30 cellular contexts compared by ENCODE assay signal in the genomic region with DNA sequence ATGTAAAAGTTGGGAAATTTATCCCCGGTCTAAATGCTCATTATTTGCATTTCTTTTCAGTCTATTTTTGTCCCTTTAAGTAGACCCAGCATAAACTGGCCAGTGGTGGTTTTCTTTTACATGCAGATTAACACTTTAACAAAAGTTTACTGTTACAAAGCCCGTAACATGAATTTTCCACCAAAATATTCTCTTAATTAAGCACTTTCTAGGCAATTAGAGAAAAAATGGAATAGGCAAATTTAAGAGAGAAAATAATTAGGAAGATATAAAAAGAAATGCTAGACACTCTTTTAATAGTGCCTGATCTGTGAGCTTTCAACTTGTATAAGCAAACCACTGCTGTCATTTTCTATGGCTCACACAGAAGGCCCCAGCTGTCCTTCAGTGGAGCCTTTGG.
"Had no signal": no experiment of that assay in that cellular context is flagged by ENCODE, and none has a peak within 500 bp of the region (broad histone marks: within the 10 kb centered on the region; RNA-seq: fewer than 3 reads in every experiment).

No MANE protein-coding gene starts in this region.

- H3K4me1 ChIP-seq: colonic mucosa, gastrocnemius medialis, heart right ventricle, lower lobe of right lung, prostate gland, right atrium auricular region, transverse colon, upper lobe of right lung, uterus had no signal

- H3K27ac Mint-ChIP-seq: dendritic cell treated with granulocyte-macrophage colony-stimulating factor and Interleukin-4, amounts not matched to agents 40 ng/mL and 50 ng/mL, for 4 days; endodermal cell; memory B cell; naive B cell; natural killer cell treated with Interleukin-12 subunit alpha and Interleukin-12 subunit beta and Interleukin-15 and Interleukin-18, amount 100 ng/mL, for 72 hours; stimulated activated effector memory CD8-positive, alpha-beta T cell treated with anti-CD3 and anti-CD28 coated beads, Interleukin-12 subunit alpha, Interleukin-12 subunit beta, amount 100 ng/mL, for 72 hours had no signal

- H3K27ac ChIP-seq: colonic mucosa, epithelial cell of prostate, gastrocnemius medialis, heart right ventricle, lower lobe of right lung, prostate gland, right atrium auricular region, thoracic aorta, transverse colon, upper lobe of right lung, uterus had no signal

- H3K4me3 Mint-ChIP-seq: dendritic cell treated with granulocyte-macrophage colony-stimulating factor and Interleukin-4, amounts not matched to agents 40 ng/mL and 50 ng/mL, for 4 days; endodermal cell; memory B cell; naive B cell; natural killer cell treated with Interleukin-12 subunit alpha and Interleukin-12 subunit beta and Interleukin-15 and Interleukin-18, amount 100 ng/mL, for 72 hours; neural crest cell; stimulated activated effector memory CD8-positive, alpha-beta T cell treated with anti-CD3 and anti-CD28 coated beads, Interleukin-12 subunit alpha, Interleukin-12 subunit beta, amount 100 ng/mL, for 72 hours had no signal

- ATAC-seq: esophagus mucosa; gastrocnemius medialis; heart right ventricle; left ventricle myocardium superior; lower lobe of right lung; mucosa of descending colon; natural killer cell treated with Interleukin-12 subunit alpha and Interleukin-12 subunit beta and Interleukin-15 and Interleukin-18, amount 100 ng/mL, for 72 hours; sciatic nerve; stimulated activated effector memory CD8-positive, alpha-beta T cell treated with anti-CD3 and anti-CD28 coated beads, Interleukin-12 subunit alpha, Interleukin-12 subunit beta, amount 100 ng/mL, for 72 hours; stimulated activated naive CD8-positive, alpha-beta T cell treated with anti-CD3 and anti-CD28 coated beads, Interleukin-15, Interleukin-2, amounts not matched to agents 100 U/mL and 50 U/mL, for 24 hours; upper lobe of right lung had no signal

- H3K27me3 ChIP-seq: colonic mucosa, gastrocnemius medialis, heart right ventricle, right atrium auricular region, transverse colon, upper lobe of right lung, uterus had no signal

- H3K36me3 Mint-ChIP-seq: memory B cell; naive B cell; natural killer cell treated with Interleukin-12 subunit alpha and Interleukin-12 subunit beta and Interleukin-15 and Interleukin-18, amount 100 ng/mL, for 72 hours; stimulated activated effector memory CD8-positive, alpha-beta T cell treated with anti-CD3 and anti-CD28 coated beads, Interleukin-12 subunit alpha, Interleukin-12 subunit beta, amount 100 ng/mL, for 72 hours had no signal

- H3K9me3 Mint-ChIP-seq: neural crest cell had no signal

- DNase-seq: colonic mucosa; effector CD8-positive, alpha-beta T cell; endodermal cell; foreskin fibroblast; gastrocnemius medialis; heart right ventricle; left ventricle myocardium superior; lower lobe of right lung; mucosa of descending colon; naive B cell; nucleus accumbens; stimulated activated CD4-positive, alpha-beta T cell treated with anti-CD3 and anti-CD28 coated beads, Interleukin-2, amount 100 ng/mL, for 24 hours; stimulated activated CD4-positive, alpha-beta T cell treated with anti-CD3 and anti-CD28 coated beads, Interleukin-4, amount 100 ng/mL, for 24 hours; stimulated activated naive CD8-positive, alpha-beta T cell treated with anti-CD3 and anti-CD28 coated beads, Interleukin-15, Interleukin-2, amounts not matched to agents 100 U/mL and 50 U/mL, for 24 hours; substantia nigra; transverse colon; upper lobe of right lung; uterus had no signal

- H3K36me3 ChIP-seq: colonic mucosa, gastrocnemius medialis, heart right ventricle, lower lobe of right lung, prostate gland, right atrium auricular region, thoracic aorta, transverse colon, upper lobe of right lung, uterus had no signal

- H3K9me3 ChIP-seq: colonic mucosa, gastrocnemius medialis, lower lobe of right lung, prostate gland, right atrium auricular region, thoracic aorta, transverse colon, upper lobe of right lung, uterus had no signal

- FAIRE-seq: keratinocyte had no signal

- H3K4me1 Mint-ChIP-seq: endodermal cell; memory B cell; naive B cell; stimulated activated effector memory CD8-positive, alpha-beta T cell treated with anti-CD3 and anti-CD28 coated beads, Interleukin-12 subunit alpha, Interleukin-12 subunit beta, amount 100 ng/mL, for 72 hours had no signal

- H3K4me3 ChIP-seq: colonic mucosa, gastrocnemius medialis, heart right ventricle, lower lobe of right lung, mucosa of descending colon, prostate gland, right atrium auricular region, thoracic aorta, transverse colon, upper lobe of right lung, uterus had no signal

- H3K27me3 Mint-ChIP-seq: dendritic cell treated with granulocyte-macrophage colony-stimulating factor and Interleukin-4, amounts not matched to agents 40 ng/mL and 50 ng/mL, for 4 days; memory B cell; naive B cell; natural killer cell treated with Interleukin-12 subunit alpha and Interleukin-12 subunit beta and Interleukin-15 and Interleukin-18, amount 100 ng/mL, for 72 hours had no signal
